ENCODE assay signal across 1 cellular context in the genomic region with DNA sequence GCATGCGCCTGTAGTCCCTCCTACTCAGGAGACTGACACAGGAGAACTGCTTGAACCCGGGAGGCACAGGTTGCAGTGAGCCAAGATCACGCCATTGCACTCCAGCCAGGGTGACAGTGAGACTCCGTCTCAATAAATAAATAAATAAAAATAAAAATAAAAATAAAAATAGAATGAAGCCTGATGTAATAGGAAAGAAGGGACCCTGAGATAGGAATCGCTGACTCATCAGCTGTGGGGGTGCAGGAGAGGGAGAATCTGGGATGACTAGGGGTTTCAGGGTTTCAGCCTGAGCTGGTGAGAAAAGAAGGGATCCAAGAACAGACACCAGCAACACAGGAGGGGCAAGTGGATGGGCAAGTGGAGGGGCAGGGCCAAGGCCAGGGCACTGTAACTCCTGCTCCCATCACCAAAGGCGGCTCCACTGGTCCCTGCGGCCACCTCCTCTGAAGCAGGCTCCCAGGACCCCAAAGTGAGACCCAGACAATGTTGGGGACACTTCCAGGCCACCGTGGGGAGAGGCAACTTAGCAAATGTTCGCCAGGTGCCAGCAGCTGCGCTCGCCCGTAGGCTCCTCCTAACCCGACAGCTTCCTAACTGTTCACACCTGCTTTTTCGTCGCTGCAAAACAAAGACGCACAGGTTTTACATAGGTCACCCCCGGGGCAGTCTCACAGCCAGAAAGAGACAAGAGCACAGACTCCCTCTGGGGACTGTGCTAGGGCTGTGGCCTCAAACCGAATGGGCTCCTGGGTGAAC.
A peak's percentile ranks its signal among the peaks of the same experiment; 100 is the strongest.
TF ChIP-seq lines count a peak whose summit lies in the region.

No MANE protein-coding gene starts in this region.

TF ChIP-seq in HepG2, 621 proteins besides CTCF, POLR2A, EP300 and RAD21:
- TF ChIP-seq U2AF2 (IDR thresholded peaks at IDR 0.05; ENCODE audit: low read depth, low read length) = no peak
- TF ChIP-seq MAFF (IDR thresholded peaks at IDR 0.05; ENCODE audit: low read depth, low read length) = peak; percentile 95
- TF ChIP-seq, protein P1, sequence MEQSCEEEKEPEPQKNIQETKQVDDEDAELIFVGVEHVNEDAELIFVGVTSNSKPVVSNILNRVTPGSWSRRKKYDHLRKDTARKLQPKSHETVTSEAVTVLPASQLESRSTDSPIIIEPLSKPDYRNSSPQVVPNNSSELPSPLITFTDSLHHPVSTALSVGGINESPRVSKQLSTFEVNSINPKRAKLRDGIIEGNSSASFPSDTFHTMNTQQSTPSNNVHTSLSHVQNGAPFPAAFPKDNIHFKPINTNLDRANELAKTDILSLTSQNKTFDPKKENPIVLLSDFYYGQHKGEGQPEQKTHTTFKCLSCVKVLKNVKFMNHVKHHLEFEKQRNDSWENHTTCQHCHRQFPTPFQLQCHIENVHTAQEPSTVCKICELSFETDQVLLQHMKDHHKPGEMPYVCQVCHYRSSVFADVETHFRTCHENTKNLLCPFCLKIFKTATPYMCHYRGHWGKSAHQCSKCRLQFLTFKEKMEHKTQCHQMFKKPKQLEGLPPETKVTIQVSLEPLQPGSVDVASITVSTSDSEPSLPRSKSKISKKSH (CRISPR knock-in tag; IDR thresholded peaks at IDR 0.05; ENCODE audit: borderline replicate concordance) = peak; percentile 48; the same call in 1 of the 2 replicates
- no peak for TF ChIP-seq SIN3A (IDR thresholded peaks at IDR 0.05; ENCODE audit: borderline replicate concordance, low read depth, low read length)
- 0 out of 2 replicates have a peak, but pooled peaks have one; percentile 16 for TF ChIP-seq HOXA3 (CRISPR knock-in tag; IDR thresholded peaks at IDR 0.05)
- peak; percentile 96 to 97 for TF ChIP-seq MAFK (conservative IDR thresholded peaks at IDR 0.05 in 1 of 2, IDR thresholded peaks at IDR 0.05 in 1 of 2; ENCODE audit: low read length in 2 of 2)
- TF ChIP-seq SMAD1 (CRISPR knock-in tag; IDR thresholded peaks at IDR 0.05; ENCODE audit: borderline replicate concordance, low read depth) = no peak
- TF ChIP-seq, protein P2, sequence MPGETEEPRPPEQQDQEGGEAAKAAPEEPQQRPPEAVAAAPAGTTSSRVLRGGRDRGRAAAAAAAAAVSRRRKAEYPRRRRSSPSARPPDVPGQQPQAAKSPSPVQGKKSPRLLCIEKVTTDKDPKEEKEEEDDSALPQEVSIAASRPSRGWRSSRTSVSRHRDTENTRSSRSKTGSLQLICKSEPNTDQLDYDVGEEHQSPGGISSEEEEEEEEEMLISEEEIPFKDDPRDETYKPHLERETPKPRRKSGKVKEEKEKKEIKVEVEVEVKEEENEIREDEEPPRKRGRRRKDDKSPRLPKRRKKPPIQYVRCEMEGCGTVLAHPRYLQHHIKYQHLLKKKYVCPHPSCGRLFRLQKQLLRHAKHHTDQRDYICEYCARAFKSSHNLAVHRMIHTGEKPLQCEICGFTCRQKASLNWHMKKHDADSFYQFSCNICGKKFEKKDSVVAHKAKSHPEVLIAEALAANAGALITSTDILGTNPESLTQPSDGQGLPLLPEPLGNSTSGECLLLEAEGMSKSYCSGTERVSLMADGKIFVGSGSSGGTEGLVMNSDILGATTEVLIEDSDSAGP (CRISPR knock-in tag; IDR thresholded peaks at IDR 0.05; ENCODE audit: borderline replicate concordance) = 0 out of 2 replicates have a peak, but pooled peaks have one; percentile 5
- TF ChIP-seq, protein P3, sequence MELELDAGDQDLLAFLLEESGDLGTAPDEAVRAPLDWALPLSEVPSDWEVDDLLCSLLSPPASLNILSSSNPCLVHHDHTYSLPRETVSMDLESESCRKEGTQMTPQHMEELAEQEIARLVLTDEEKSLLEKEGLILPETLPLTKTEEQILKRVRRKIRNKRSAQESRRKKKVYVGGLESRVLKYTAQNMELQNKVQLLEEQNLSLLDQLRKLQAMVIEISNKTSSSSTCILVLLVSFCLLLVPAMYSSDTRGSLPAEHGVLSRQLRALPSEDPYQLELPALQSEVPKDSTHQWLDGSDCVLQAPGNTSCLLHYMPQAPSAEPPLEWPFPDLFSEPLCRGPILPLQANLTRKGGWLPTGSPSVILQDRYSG (CRISPR knock-in tag; IDR thresholded peaks at IDR 0.05) = no peak
- TF ChIP-seq GABPB1 (CRISPR knock-in tag; IDR thresholded peaks at IDR 0.05) = 0 out of 2 replicates have a peak, but pooled peaks have one; percentile 1
- TF ChIP-seq, protein P4, sequence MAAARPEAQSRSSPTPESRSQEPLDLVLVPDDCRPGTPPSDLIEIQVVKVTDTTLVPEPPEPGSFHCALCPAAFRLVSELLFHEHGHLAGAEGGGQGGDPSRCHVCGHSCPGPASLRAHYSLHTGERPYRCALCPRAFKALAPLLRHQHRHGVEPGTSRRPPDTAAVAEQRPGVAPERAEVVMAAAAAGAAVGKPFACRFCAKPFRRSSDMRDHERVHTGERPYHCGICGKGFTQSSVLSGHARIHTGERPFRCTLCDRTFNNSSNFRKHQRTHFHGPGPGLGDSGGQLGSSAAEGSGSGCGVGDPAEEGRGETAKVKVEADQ (CRISPR knock-in tag; IDR thresholded peaks at IDR 0.05; ENCODE audit: borderline replicate concordance) = 0 out of 2 replicates have a peak, but pooled peaks have one; percentile 14
- TF ChIP-seq ERF (CRISPR knock-in tag; IDR thresholded peaks at IDR 0.05) = 0 out of 2 replicates have a peak, but pooled peaks have one; percentile 14
- TF ChIP-seq, protein P5, sequence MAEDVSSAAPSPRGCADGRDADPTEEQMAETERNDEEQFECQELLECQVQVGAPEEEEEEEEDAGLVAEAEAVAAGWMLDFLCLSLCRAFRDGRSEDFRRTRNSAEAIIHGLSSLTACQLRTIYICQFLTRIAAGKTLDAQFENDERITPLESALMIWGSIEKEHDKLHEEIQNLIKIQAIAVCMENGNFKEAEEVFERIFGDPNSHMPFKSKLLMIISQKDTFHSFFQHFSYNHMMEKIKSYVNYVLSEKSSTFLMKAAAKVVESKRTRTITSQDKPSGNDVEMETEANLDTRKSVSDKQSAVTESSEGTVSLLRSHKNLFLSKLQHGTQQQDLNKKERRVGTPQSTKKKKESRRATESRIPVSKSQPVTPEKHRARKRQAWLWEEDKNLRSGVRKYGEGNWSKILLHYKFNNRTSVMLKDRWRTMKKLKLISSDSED (CRISPR knock-in tag; IDR thresholded peaks at IDR 0.05) = no peak
- TF ChIP-seq, protein P6, sequence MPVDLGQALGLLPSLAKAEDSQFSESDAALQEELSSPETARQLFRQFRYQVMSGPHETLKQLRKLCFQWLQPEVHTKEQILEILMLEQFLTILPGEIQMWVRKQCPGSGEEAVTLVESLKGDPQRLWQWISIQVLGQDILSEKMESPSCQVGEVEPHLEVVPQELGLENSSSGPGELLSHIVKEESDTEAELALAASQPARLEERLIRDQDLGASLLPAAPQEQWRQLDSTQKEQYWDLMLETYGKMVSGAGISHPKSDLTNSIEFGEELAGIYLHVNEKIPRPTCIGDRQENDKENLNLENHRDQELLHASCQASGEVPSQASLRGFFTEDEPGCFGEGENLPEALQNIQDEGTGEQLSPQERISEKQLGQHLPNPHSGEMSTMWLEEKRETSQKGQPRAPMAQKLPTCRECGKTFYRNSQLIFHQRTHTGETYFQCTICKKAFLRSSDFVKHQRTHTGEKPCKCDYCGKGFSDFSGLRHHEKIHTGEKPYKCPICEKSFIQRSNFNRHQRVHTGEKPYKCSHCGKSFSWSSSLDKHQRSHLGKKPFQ (CRISPR knock-in tag; IDR thresholded peaks at IDR 0.05; ENCODE audit: insufficient replicate concordance) = peak; percentile 6
